ENCODE assay signal across 12 cellular contexts in the genomic region with DNA sequence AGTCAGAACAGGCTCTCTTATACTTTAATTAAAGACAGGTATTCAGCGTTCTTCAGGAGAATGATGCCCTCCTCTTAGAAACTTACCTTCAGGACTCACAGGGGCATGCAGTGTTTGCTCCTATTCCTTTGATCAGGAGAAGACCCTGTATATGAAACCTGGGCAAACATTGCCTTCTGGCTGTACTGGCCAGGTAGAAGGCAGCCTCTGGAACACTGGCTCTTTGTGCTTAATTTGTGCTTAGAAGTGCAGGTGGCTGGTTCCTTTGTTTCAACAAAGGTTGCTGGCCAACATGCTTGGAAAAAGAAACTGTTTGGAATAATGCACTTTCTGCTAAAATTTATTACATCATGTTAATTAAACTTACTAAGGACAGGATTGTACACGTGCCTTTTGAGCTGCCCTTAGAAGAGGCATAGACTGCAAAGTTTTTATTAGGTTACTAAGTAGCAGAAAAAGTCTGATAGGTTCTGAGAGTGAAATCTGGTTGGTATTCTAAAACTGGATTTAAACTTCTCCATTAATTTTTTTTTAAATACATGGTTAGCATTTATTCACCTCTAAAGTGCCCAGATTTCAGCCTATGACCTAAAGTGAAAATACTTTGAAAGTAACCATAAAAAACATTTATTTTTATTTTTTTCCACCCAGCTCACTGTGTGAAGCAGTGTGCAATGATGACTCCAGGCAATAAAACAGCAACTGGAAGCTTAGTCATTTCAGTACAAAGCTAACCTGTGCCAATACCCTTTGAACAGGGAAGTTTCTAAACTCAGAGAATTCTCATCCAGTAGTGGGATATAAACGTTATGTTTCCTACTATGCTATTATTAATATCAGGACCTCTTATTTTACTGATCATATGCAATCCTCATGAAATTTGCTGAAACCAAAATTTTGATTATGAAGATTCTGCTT. TPM values are rescaled to one million over a fixed set of nuclear protein-coding genes. Genes with fewer than 3 reads are reported as not detected.
A peak's percentile ranks its signal among the peaks of the same experiment; 100 is the strongest.
DNase-seq lines count a peak whose midpoint lies in the region; ATAC-seq, FAIRE-seq and TF ChIP-seq lines count a peak whose summit lies in the region.
"Had no signal": no experiment of that assay in that cellular context is flagged by ENCODE, and none has a peak within 500 bp of the region (broad histone marks: within the 10 kb centered on the region; RNA-seq: fewer than 3 reads in every experiment).

No MANE protein-coding gene starts in this region.

- BruUV-seq in Calu3 (replicated peaks; lab: Mats Ljungman, UMichigan) (no TSS peak), PC-9 (replicated peaks; lab: Mats Ljungman, UMichigan) (no TSS peak)

- no peak overlapping the region for H3K27ac ChIP-seq in PC-9
- H3K27ac ChIP-seq in keratinocyte (ENCODE audit: control insufficient read depth, insufficient read depth, low read length), result peak overlapping the region; percentile 73
- H3K27ac ChIP-seq in H9 (ENCODE audit: insufficient read length, low read depth, low read length), result no peak overlapping the region
- H3K27ac ChIP-seq: SJSA1 had no signal

- no peak overlapping the region for H2BK20ac ChIP-seq in H9 (ENCODE audit: low read depth, low read length, poor library complexity, severe bottlenecking)

- H4K20me1 ChIP-seq in PC-9 (ENCODE audit: insufficient read depth) (no peaks in the 10 kb centered on the region), keratinocyte (ENCODE audit: control insufficient read depth, extremely low read depth, insufficient read depth, low read length) (no peaks in the 10 kb centered on the region), H9 (ENCODE audit: control insufficient read depth, insufficient read depth, insufficient read length) (no peaks in the 10 kb centered on the region)

- H2BK12ac ChIP-seq in H9 (ENCODE audit: insufficient read length, low read depth, low read length), result no peak overlapping the region

- H3K36me3 ChIP-seq in PC-9 (ENCODE audit: low read depth) (no peaks in the 10 kb centered on the region), keratinocyte (ENCODE audit: control insufficient read depth in 2 of 2, extremely low read depth in 1 of 2, insufficient read depth in 2 of 2, low read length in 2 of 2) (peaks cover 0 to 3% of the 10 kb centered on the region in 2 experiments)
- H3K36me3 ChIP-seq: SJSA1 had no signal

- H2BK5ac ChIP-seq in H9 (ENCODE audit: insufficient read length, low read length), result no peak overlapping the region

- no peaks in the 10 kb centered on the region for H3K79me1 ChIP-seq in H9 (ENCODE audit: insufficient read depth, low read depth, low read length, poor library complexity, severe bottlenecking)

- H3K27ac Mint-ChIP-seq in Calu3 (ENCODE audit: unreplicated experiment) (peak overlapping the region; percentile 68), H9 (no peak overlapping the region)
- H3K27ac Mint-ChIP-seq: natural killer cell had no signal

- CTCF ChIA-PET in Calu3 (lab: Charles Lee), result interaction anchor here (0.6 to 1.1 kb wide), 2 partner anchors 9 to 254 kb away, joined by 3 read pairs; no protein-coding TSS in a partner anchor
- CTCF ChIA-PET in PC-9 (lab: Charles Lee), result no interaction called here

- H3K9me3 Mint-ChIP-seq in Calu3 (ENCODE audit: low read depth, unreplicated experiment) (no peaks in the 10 kb centered on the region), H9 (no peaks in the 10 kb centered on the region)

- no peak overlapping the region for H3K14ac ChIP-seq in H9 (ENCODE audit: insufficient read depth, low read length)

- no peaks in the 10 kb centered on the region for H3K9me1 ChIP-seq in keratinocyte (ENCODE audit: control insufficient read depth, extremely low read depth, insufficient read depth, low read length)

- dilution Hi-C loops in keratinocyte (cut with MboI; ENCODE audit: extremely low pct_ligation_motif_present, low sequenced_read_pairs), result no loop called here

- H3K79me2 ChIP-seq in PC-9 (ENCODE audit: low read depth) (no peaks in the 10 kb centered on the region), keratinocyte (ENCODE audit: control insufficient read depth, insufficient read depth, low read length) (no peaks in the 10 kb centered on the region), H9 (ENCODE audit: insufficient read depth, low read length) (no peaks in the 10 kb centered on the region)

- H3K18ac ChIP-seq in H9 (ENCODE audit: insufficient read length, low read depth, low read length), result no peak overlapping the region

- peak; percentile 73 for FAIRE-seq in keratinocyte (lab: Jason Lieb, UNC)

- H3K9ac ChIP-seq in keratinocyte (ENCODE audit: control insufficient read depth, extremely low read depth, insufficient read depth, low read length), result peak overlapping the region; percentile 25
- H3K9ac ChIP-seq in H9 (ENCODE audit: extremely low read depth, insufficient read length, low read length), result no peak overlapping the region

- H2AFZ ChIP-seq in PC-9 (no peak overlapping the region), keratinocyte (ENCODE audit: control insufficient read depth, low read length) (no peak overlapping the region), H9 (ENCODE audit: low read length) (no peak overlapping the region)

- no peak overlapping the region for H3K23ac ChIP-seq in H9 (ENCODE audit: insufficient read length, low read depth, low read length)

- H3K4me3 Mint-ChIP-seq in Calu3 (ENCODE audit: low read depth, unreplicated experiment), result no peak overlapping the region
- H3K4me3 Mint-ChIP-seq in H9, result no peak overlapping the region
- H3K4me3 Mint-ChIP-seq: natural killer cell had no signal

- H3K4me3 ChIP-seq in PC-9, result no peak overlapping the region
- no peak overlapping the region for H3K4me3 ChIP-seq in keratinocyte (ENCODE audit: control insufficient read depth in 2 of 3, extremely low read depth in 1 of 3, insufficient read depth in 2 of 3, low read depth in 1 of 3, low read length in 3 of 3)
- H3K4me3 ChIP-seq: SJSA1 had no signal

- H3T11ph ChIP-seq in H9 (ENCODE audit: low read length), result no peak overlapping the region

- H2BK120ac ChIP-seq in H9 (ENCODE audit: low read depth, low read length, poor library complexity, severe bottlenecking), result no peak overlapping the region

- H4K5ac ChIP-seq in H9 (ENCODE audit: insufficient read length, low read depth, low read length), result no peak overlapping the region

- intact Hi-C loops in Calu3 (cut with micrococcal nuclease; ENCODE audit: unreplicated experiment), result no loop called here
- intact Hi-C loops in PC-9 (cut with micrococcal nuclease; ENCODE audit: unreplicated experiment), result no loop called here

- POLR2A ChIA-PET in PC-9 (lab: Charles Lee; ENCODE audit: unreplicated experiment), result interaction anchor here (1.0 kb wide), 1 partner anchor 13 kb away, joined by 4 read pairs; no protein-coding TSS in a partner anchor

- H3K23me2 ChIP-seq in H9 (ENCODE audit: insufficient read length, low read depth, low read length, poor library complexity, severe bottlenecking), result no peaks in the 10 kb centered on the region

- H3K4me2 ChIP-seq in PC-9 (peak overlapping the region; percentile 34; the same call in 1 of the 2 replicates), keratinocyte (ENCODE audit: control insufficient read depth, extremely low read depth, insufficient read depth, low read depth, low read length) (peak overlapping the region; percentile 63), H9 (ENCODE audit: insufficient read depth, insufficient read length, low read length) (no peak overlapping the region)

- H3F3A ChIP-seq in PC-9 (ENCODE audit: insufficient read depth, low read depth), result no peaks in the 10 kb centered on the region

- H3K4ac ChIP-seq in H9 (ENCODE audit: low read depth, low read length), result no peak overlapping the region

- H3K9me2 ChIP-seq in PC-9 (ENCODE audit: insufficient read depth), result no peaks in the 10 kb centered on the region

- TF ChIP-seq CTCF in Calu3 (IDR thresholded peaks at IDR 0.05; ENCODE audit: unreplicated experiment), result no peak
- no peak for TF ChIP-seq CTCF in PC-9 (conservative IDR thresholded peaks at IDR 0.05)
- no peak for TF ChIP-seq CTCF in keratinocyte (optimal IDR thresholded peaks at IDR 0.05 in 1 of 3, IDR thresholded peaks at IDR 0.05 in 1 of 3, conservative IDR thresholded peaks at IDR 0.05 in 1 of 3; ENCODE audit: extremely low read depth in 1 of 3, insufficient read depth in 2 of 3, low read length in 3 of 3)
- no peak for TF ChIP-seq CTCF in H9 (conservative IDR thresholded peaks at IDR 0.05)

- H3K4me1 ChIP-seq in PC-9 (replicated peaks; ENCODE audit: insufficient read depth) (peaks cover 14% of the 10 kb centered on the region), keratinocyte (ENCODE audit: control insufficient read depth, extremely low read depth, insufficient read depth, low read length) (peaks cover 52% of the 10 kb centered on the region), H9 (ENCODE audit: insufficient read depth, low read length) (no peaks in the 10 kb centered on the region)

- H3K36me3 Mint-ChIP-seq in Calu3 (ENCODE audit: insufficient read depth, unreplicated experiment) (peaks cover 46% of the 10 kb centered on the region), H9 (ENCODE audit: insufficient read depth in 1 of 3, low read depth in 3 of 3) (no peaks in the 10 kb centered on the region)
- H3K36me3 Mint-ChIP-seq: natural killer cell had no signal

- H3K9me3 ChIP-seq in PC-9 (ENCODE audit: insufficient read depth, low read depth), result no peaks in the 10 kb centered on the region
- no peaks in the 10 kb centered on the region for H3K9me3 ChIP-seq in keratinocyte (ENCODE audit: control insufficient read depth, low read depth, low read length)
- H3K9me3 ChIP-seq in H9 (ENCODE audit: control insufficient read depth, low read depth, low read length), result no peaks in the 10 kb centered on the region
- H3K9me3 ChIP-seq: SJSA1 had no signal

- no peak overlapping the region for H4K8ac ChIP-seq in H9 (replicated peaks; ENCODE audit: insufficient read length, low read depth, low read length)

- DNase-seq in Calu3 (no peak), PC-9 (no peak), keratinocyte (ENCODE audit: low read depth, low spot score) (no peak), OCI-M2 (lab: John Stamatoyannopoulos, UW; ENCODE audit: unreplicated experiment) (no peak), AG08395 (ENCODE audit: low spot score) (no peak), H9 (no peak)
- DNase-seq: activated T-cell treated with anti-CD3 and anti-CD28 coated beads, Interleukin-2, amount 50 U/mL, for 1 hour; natural killer cell had no signal

- peaks cover 59% of the 10 kb centered on the region for H3K4me1 Mint-ChIP-seq in Calu3 (ENCODE audit: low read depth, unreplicated experiment)
- peaks cover 5% of the 10 kb centered on the region in 2 experiments; a peak in 3 of 4 replicates for H3K4me1 Mint-ChIP-seq in H9
- H3K4me1 Mint-ChIP-seq: natural killer cell had no signal

- no peak overlapping the region for H2BK15ac ChIP-seq in H9 (ENCODE audit: low read depth, low read length)

- H2AK5ac ChIP-seq in H9 (ENCODE audit: insufficient read length, low read length), result no peak overlapping the region

- H3K27me3 Mint-ChIP-seq in Calu3 (ENCODE audit: unreplicated experiment) (no peaks in the 10 kb centered on the region), H9 (ENCODE audit: low read depth) (no peaks in the 10 kb centered on the region)

- H3K56ac ChIP-seq in H9 (ENCODE audit: insufficient read length, low read depth, low read length), result no peak overlapping the region

- ATAC-seq in HG03175 (IDR thresholded peaks at IDR 0.05; ENCODE audit: unreplicated experiment) (peak; percentile 29), HG03521 (IDR thresholded peaks at IDR 0.05; ENCODE audit: unreplicated experiment) (no peak)
- ATAC-seq: natural killer cell had no signal

- H4K91ac ChIP-seq in H9 (ENCODE audit: insufficient read length, low read depth, low read length), result no peak overlapping the region

- WGBS in H9 (ENCODE audit: extremely low coverage, insufficient read length, low lambda C conversion rate), result no CpG with 5 or more reads among the region's 3 CpGs

- no peaks in the 10 kb centered on the region for H3K27me3 ChIP-seq in PC-9 (ENCODE audit: insufficient read depth, low read depth)
- H3K27me3 ChIP-seq in keratinocyte (ENCODE audit: control insufficient read depth, extremely low read depth, insufficient read depth, low read length), result no peaks in the 10 kb centered on the region
- H3K27me3 ChIP-seq in H9 (ENCODE audit: insufficient read depth, low read length), result no peaks in the 10 kb centered on the region
- H3K27me3 ChIP-seq: SJSA1 had no signal

RNA-seq across cellular contexts. Expression of a gene that starts 11.3 kb away (rescaled TPM):
- 12.5 and 12.8 TPM in 2 replicates for total RNA-seq in Calu3 (2022)
- 0.40 and 0.59 TPM in 2 replicates for total RNA-seq in PC-9 (2021)
- 3.6 to 6.5 TPM (median 4.4 TPM) in 3 replicates for polyA plus RNA-seq in keratinocyte
- polyA plus RNA-seq in keratinocyte (2011; ENCODE audit: low read depth), result 5.2 TPM
- 4.5 and 8.3 TPM in 2 replicates for polyA plus RNA-seq in keratinocyte (2011; cell fraction: cytosol; rRNA removed)
- polyA plus RNA-seq in keratinocyte (2011; cell fraction: nucleus; rRNA removed), result 10.1 and 11.4 TPM in 2 replicates
- 3.5 and 3.6 TPM in 2 replicates for polyA plus RNA-seq in keratinocyte (2012; ENCODE audit: low replicate concordance)
- 2.8 to 3.6 TPM (median 3.4 TPM) in 3 replicates for polyA minus RNA-seq in keratinocyte
- 5.8 TPM for polyA minus RNA-seq in keratinocyte (2011; cell fraction: cytosol; rRNA and poly(A)+ RNA removed)
- 7.7 and 16.1 TPM in 2 replicates for polyA minus RNA-seq in keratinocyte (2011; cell fraction: nucleus; rRNA and poly(A)+ RNA removed)
- 0.15 and 0.22 TPM in 2 replicates for total RNA-seq in H9 (2021)
- total RNA-seq: SJSA1 had no signal
- polyA plus RNA-seq: BJ had no signal
